In the genomic region with DNA sequence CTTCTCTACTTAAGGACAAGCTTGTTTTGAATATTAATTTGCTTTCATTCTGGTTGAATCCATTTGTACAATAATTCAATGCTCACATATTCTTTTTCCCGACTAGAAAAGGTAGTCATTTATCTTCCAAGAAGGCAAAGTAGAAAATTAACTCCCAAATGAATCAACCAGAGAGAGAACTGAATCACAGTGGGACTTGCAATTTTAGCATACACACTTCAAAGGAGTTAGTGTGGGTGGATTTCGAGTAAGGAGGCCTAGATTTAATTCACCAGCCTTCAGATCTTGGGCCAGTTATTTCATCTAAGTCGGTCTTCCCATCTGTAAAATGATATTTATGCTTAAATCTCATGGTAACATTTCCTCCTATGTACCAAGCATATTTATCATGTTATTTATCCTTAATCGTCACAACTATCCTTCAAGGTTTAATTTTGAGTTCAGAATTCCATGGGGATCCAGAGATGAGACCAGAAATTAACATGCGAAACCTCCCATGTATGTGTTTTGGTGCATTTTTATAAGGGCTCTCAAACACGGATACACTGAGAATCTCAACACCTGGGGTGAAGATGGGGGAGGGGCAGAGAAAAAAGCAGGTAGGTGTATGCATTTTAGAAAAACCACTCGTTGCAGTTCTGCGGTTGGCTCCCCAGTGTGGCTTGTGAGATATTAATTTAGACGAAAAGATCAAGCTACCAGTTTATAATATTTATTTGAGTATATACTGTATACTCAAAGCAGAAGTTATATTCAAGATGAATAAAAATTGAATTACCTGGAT, we compare ENCODE assay signal across 23 cellular contexts. TPM values are rescaled to one million over a fixed set of nuclear protein-coding genes. Genes with fewer than 3 reads are reported as not detected.
"Had no signal": no experiment of that assay in that cellular context is flagged by ENCODE, and none has a peak within 500 bp of the region (broad histone marks: within the 10 kb centered on the region; RNA-seq: fewer than 3 reads in every experiment).

No MANE protein-coding gene starts in this region.

- H3K27me3 ChIP-seq: colonic mucosa, gastrocnemius medialis, right atrium auricular region, SJSA1, stomach, testis had no signal

- H3K27ac ChIP-seq: colonic mucosa, gastrocnemius medialis, left ventricle myocardium inferior, right atrium auricular region, SJSA1, stomach, testis had no signal

- H3K4me3 ChIP-seq: colonic mucosa, gastrocnemius medialis, left ventricle myocardium inferior, right atrium auricular region, SJSA1, stomach, testis had no signal

- H3K9me3 ChIP-seq: colonic mucosa, gastrocnemius medialis, left ventricle myocardium inferior, right atrium auricular region, SJSA1, stomach, testis had no signal

- H3K27ac Mint-ChIP-seq: activated CD8-positive, alpha-beta memory T cell treated with anti-CD3 and anti-CD28 coated beads, Interleukin-2, amount 10 ng/mL, durations not matched to agents 7 days and 5 days; nephron progenitor cell; progenitor cell of endocrine pancreas; type B pancreatic cell; WTC11 had no signal

- H3K36me3 ChIP-seq: colonic mucosa, gastrocnemius medialis, right atrium auricular region had no signal

- DNase-seq: activated CD4-positive, alpha-beta memory T cell treated with anti-CD3 and anti-CD28 coated beads, Interleukin-2, amount 10 ng/mL, durations not matched to agents 7 days and 5 days; activated CD4-positive, alpha-beta T cell treated with anti-CD3 and anti-CD28 coated beads for 4 hours; activated CD8-positive, alpha-beta memory T cell treated with anti-CD3 and anti-CD28 coated beads, Interleukin-2, amount 10 ng/mL, durations not matched to agents 7 days and 5 days; activated effector memory CD4-positive, alpha-beta T cell treated with anti-CD3 and anti-CD28 coated beads, Interleukin-2, amount 50 U/mL, for 16 hours; colonic mucosa; gastrocnemius medialis; kidney; left ventricle myocardium inferior; midbrain; nephron progenitor cell; nucleus accumbens; stimulated activated CD4-positive, alpha-beta T cell treated with anti-CD3 and anti-CD28 coated beads, Interleukin-2, amount 100 ng/mL, for 24 hours; stomach; testis had no signal

- H3K4me1 Mint-ChIP-seq: nephron progenitor cell, WTC11 had no signal

- ATAC-seq: activated CD8-positive, alpha-beta memory T cell treated with anti-CD3 and anti-CD28 coated beads, Interleukin-2, amount 10 ng/mL, durations not matched to agents 7 days and 5 days; gastrocnemius medialis; WTC11 had no signal

- H3K9me3 Mint-ChIP-seq: central memory CD8-positive, alpha-beta T cell; nephron progenitor cell; type B pancreatic cell; WTC11 had no signal

- H3K4me1 ChIP-seq: colonic mucosa, SJSA1 had no signal

- H3K36me3 Mint-ChIP-seq: WTC11 had no signal

- H3K27me3 Mint-ChIP-seq: central memory CD8-positive, alpha-beta T cell; progenitor cell of endocrine pancreas; type B pancreatic cell had no signal

- H3K4me3 Mint-ChIP-seq: activated CD4-positive, alpha-beta memory T cell treated with anti-CD3 and anti-CD28 coated beads, Interleukin-2, amount 10 ng/mL, durations not matched to agents 7 days and 5 days; activated CD8-positive, alpha-beta memory T cell treated with anti-CD3 and anti-CD28 coated beads, Interleukin-2, amount 10 ng/mL, durations not matched to agents 7 days and 5 days; central memory CD8-positive, alpha-beta T cell; nephron progenitor cell; type B pancreatic cell; WTC11 had no signal

RNA-seq across cellular contexts. Expression of a gene that starts 38.9 kb away (rescaled TPM):
- total RNA-seq: colonic mucosa; gastrocnemius medialis; kidney; left ventricle myocardium inferior; mammary epithelial cell; progenitor cell of endocrine pancreas; right atrium auricular region; SJSA1; skeletal muscle tissue; stomach; T-helper 2 cell treated with Interferon-gamma antibody and Interleukin-4, amounts not matched to agents 100 ng/mL and 5 ng/mL, for 36 hours; testis; WTC11 had no signal
- polyA plus RNA-seq: mammary epithelial cell had no signal
